In the genomic region with DNA sequence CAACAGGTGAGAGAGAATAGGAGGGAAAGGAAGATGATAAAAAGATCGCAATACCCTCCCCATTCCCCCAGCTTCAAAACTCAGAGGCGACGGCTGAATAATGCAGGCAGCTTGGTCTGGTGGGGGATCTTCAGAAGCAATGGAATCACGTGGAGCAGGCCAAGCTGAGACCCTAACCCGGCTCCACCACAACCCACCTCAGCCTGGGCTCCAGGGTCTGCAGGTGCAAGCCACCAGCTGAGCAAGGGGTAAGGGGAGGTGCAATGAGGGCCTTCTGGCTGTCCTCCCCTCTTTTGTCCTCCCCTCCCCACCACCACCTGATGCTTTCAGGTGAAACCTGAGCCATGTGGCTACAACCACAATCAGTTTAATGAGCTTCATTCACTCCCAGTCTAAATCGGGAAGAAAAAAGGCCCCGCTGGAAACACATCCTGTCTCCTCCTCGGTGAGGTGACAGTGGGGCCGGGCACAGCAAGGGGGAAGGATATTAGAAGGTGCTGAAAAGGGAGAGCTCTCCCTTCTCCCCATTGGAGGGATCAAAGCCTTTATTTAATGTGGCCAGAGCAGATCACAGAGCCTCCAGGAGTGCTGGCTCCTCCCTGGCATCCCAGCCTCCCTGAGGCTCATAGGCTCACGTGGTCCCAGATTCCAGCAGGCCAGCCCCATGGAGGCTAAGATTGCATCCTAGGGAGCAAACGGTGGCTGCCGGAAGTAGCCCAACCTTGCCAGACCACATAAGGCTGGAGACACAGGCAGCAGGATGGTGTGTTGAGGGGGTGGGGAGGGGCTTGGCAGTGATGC, we compare ENCODE assay signal across 13 cellular contexts.
DNase-seq lines count a peak whose midpoint lies in the region; ATAC-seq and TF ChIP-seq lines count a peak whose summit lies in the region.
"Had no signal": no experiment of that assay in that cellular context is flagged by ENCODE, and none has a peak within 500 bp of the region (broad histone marks: within the 10 kb centered on the region; RNA-seq: fewer than 3 reads in every experiment).

No MANE protein-coding gene starts in this region.

- H3K4me1 ChIP-seq in iPS-15b (ENCODE audit: control insufficient read depth, insufficient read depth, low read length) (peaks cover 18% of the 10 kb centered on the region), adrenal gland (replicated peaks in 1 of 2) (no peaks in the 10 kb centered on the region)

- H3K27me3 ChIP-seq in iPS-15b (ENCODE audit: control insufficient read depth, insufficient read depth, low read length) (no peaks in the 10 kb centered on the region), adrenal gland (no peaks in the 10 kb centered on the region)
- H3K27me3 ChIP-seq: BLaER1 had no signal

- H3K36me3 ChIP-seq in iPS-15b (ENCODE audit: control insufficient read depth, insufficient read depth, low read length) (no peaks in the 10 kb centered on the region), adrenal gland (replicated peaks in 1 of 2) (no peaks in the 10 kb centered on the region)
- H3K36me3 ChIP-seq: BLaER1 had no signal

- DNase-seq in DMS153 treated with DMSO at 0.1 percent for 48 hours (lab: John Stamatoyannopoulos, UW; ENCODE audit: unreplicated experiment) = peak; percentile 58
- DNase-seq in M059J (ENCODE audit: low read depth) = peak; percentile 54
- peak; percentile 89 for DNase-seq in NCI-H2196 (lab: John Stamatoyannopoulos, UW; ENCODE audit: unreplicated experiment)
- DNase-seq in adrenal gland = no peak
- DNase-seq in CD1c-positive myeloid dendritic cell (ENCODE audit: extremely low spot score) = no peak
- DNase-seq: activated CD4-positive, alpha-beta memory T cell treated with anti-CD3 and anti-CD28 coated beads for 36 hours; left cardiac atrium; T-helper 9 cell had no signal

- WGBS in adrenal gland, 4 donors = 80 to 85% (median 83%) methylated on average over 9 to 12 of the region's 12 CpGs

- TF ChIP-seq CTCF in adrenal gland (IDR thresholded peaks at IDR 0.05) = no peak

- intact Hi-C loops in adrenal gland (cut with DNase I) = no loop called here

- H3K27ac ChIP-seq in adrenal gland = no peak overlapping the region
- H3K27ac ChIP-seq: BLaER1, skin epidermis had no signal

- H3K4me3 ChIP-seq in iPS-15b (ENCODE audit: low read depth, low read length) (peak overlapping the region; percentile 22), adrenal gland (no peak overlapping the region)
- H3K4me3 ChIP-seq: BLaER1, skin epidermis had no signal

- H3K9me3 ChIP-seq in iPS-15b (ENCODE audit: control insufficient read depth, insufficient read depth, low read length) (no peaks in the 10 kb centered on the region), adrenal gland (replicated peaks in 1 of 3) (no peaks in the 10 kb centered on the region)
- H3K9me3 ChIP-seq: BLaER1 had no signal

- no peak for TF ChIP-seq POLR2A in adrenal gland (IDR thresholded peaks at IDR 0.05)

- H3K9ac ChIP-seq in iPS-15b (ENCODE audit: low read depth, low read length) = no peak overlapping the region
- H3K9ac ChIP-seq: BLaER1 had no signal

- ATAC-seq in HG03432 (IDR thresholded peaks at IDR 0.05; ENCODE audit: unreplicated experiment) (no peak), GM18520 (IDR thresholded peaks at IDR 0.05; ENCODE audit: unreplicated experiment) (no peak)
- ATAC-seq: left cardiac atrium had no signal

Comparison
In these comparisons a context has a peak if more than half of its experiments do, and no peak if none do; other contexts are left out.
1. DNase-seq: peak in DMS153 treated with DMSO at 0.1 percent for 48 hours (single experiment), M059J (single experiment) and NCI-H2196 (single experiment); none in adrenal gland (0 of 7) and CD1c-positive myeloid dendritic cell (single experiment).